ENCODE assay signal across 9 cellular contexts in genomic region chr17:20189322-20189721, GRCh38.
DNase-seq lines count a peak whose midpoint lies in the region; ATAC-seq, FAIRE-seq and TF ChIP-seq lines count a peak whose summit lies in the region.
"Had no signal": no experiment of that assay in that cellular context is flagged by ENCODE, and none has a peak within 500 bp of the region (broad histone marks: within the 10 kb centered on the region; RNA-seq: fewer than 3 reads in every experiment).

No MANE protein-coding gene starts in this region.

- no peak overlapping the region for H3K4me3 ChIP-seq in ascending aorta
- no peak overlapping the region for H3K4me3 ChIP-seq in pancreas
- no peak overlapping the region for H3K4me3 ChIP-seq in right atrium auricular region

- H3K27me3 ChIP-seq in ascending aorta (no peaks in the 10 kb centered on the region), pancreas (no peaks in the 10 kb centered on the region), right atrium auricular region (no peaks in the 10 kb centered on the region)

- H3K4me1 ChIP-seq in ascending aorta (peaks cover 0 to 25% of the 10 kb centered on the region in 2 donors), pancreas (no peaks in the 10 kb centered on the region), right atrium auricular region (peaks cover 0 to 7% of the 10 kb centered on the region in 2 donors)

- intact Hi-C loops in ascending aorta (cut with DNase I) (no loop called here), pancreas (cut with DNase I) (no loop called here)

- DNase-seq in NCI-H1694 (lab: John Stamatoyannopoulos, UW): peak; percentile 12
- no peak for DNase-seq in ascending aorta (ENCODE audit: low spot score in 2 of 2)
- DNase-seq in iPS-NIHi7 (ENCODE audit: extremely low spot score): peak; percentile 60
- DNase-seq in pancreas: no peak
- DNase-seq in DMS53 (lab: John Stamatoyannopoulos, UW): no peak
- DNase-seq in right atrium auricular region (ENCODE audit: low spot score): no peak
- DNase-seq: NCI-H1092 had no signal

- FAIRE-seq in pancreas (lab: Jason Lieb, UNC): no peak

- H3K9me3 ChIP-seq in ascending aorta (no peaks in the 10 kb centered on the region), pancreas (no peaks in the 10 kb centered on the region), right atrium auricular region (no peaks in the 10 kb centered on the region)

- 91 to 95% methylated on average over 5 of the region's 5 CpGs for WGBS in pancreas, 2 donors

- H3K36me3 ChIP-seq in ascending aorta (no peaks in the 10 kb centered on the region), pancreas (no peaks in the 10 kb centered on the region), right atrium auricular region (no peaks in the 10 kb centered on the region)

- H3K27ac ChIP-seq in ascending aorta (peak overlapping the region; percentile 37 to 66), temporal lobe (ENCODE audit: low read depth, low read length) (peak overlapping the region; percentile 92), pancreas (no peak overlapping the region), right atrium auricular region (no peak overlapping the region)

- ATAC-seq in pancreas (no peak), HG02610 (IDR thresholded peaks at IDR 0.05; ENCODE audit: unreplicated experiment) (no peak)

- TF ChIP-seq CTCF in ascending aorta (IDR thresholded peaks at IDR 0.05) (no peak), pancreas (IDR thresholded peaks at IDR 0.05) (no peak), right atrium auricular region (IDR thresholded peaks at IDR 0.05) (no peak)

Comparison
In these comparisons a context has a peak if more than half of its experiments do, and no peak if none do; other contexts are left out.
1. DNase-seq: peak in NCI-H1694 (single experiment) and iPS-NIHi7 (single experiment); none in ascending aorta (0 of 2), pancreas (0 of 6), DMS53 (single experiment) and right atrium auricular region (single experiment).
2. H3K27ac ChIP-seq: peak in ascending aorta (2 of 2) and temporal lobe (single experiment); none in pancreas (0 of 4) and right atrium auricular region (0 of 2).